1 cellular context compared by ENCODE assay signal in the genomic region with DNA sequence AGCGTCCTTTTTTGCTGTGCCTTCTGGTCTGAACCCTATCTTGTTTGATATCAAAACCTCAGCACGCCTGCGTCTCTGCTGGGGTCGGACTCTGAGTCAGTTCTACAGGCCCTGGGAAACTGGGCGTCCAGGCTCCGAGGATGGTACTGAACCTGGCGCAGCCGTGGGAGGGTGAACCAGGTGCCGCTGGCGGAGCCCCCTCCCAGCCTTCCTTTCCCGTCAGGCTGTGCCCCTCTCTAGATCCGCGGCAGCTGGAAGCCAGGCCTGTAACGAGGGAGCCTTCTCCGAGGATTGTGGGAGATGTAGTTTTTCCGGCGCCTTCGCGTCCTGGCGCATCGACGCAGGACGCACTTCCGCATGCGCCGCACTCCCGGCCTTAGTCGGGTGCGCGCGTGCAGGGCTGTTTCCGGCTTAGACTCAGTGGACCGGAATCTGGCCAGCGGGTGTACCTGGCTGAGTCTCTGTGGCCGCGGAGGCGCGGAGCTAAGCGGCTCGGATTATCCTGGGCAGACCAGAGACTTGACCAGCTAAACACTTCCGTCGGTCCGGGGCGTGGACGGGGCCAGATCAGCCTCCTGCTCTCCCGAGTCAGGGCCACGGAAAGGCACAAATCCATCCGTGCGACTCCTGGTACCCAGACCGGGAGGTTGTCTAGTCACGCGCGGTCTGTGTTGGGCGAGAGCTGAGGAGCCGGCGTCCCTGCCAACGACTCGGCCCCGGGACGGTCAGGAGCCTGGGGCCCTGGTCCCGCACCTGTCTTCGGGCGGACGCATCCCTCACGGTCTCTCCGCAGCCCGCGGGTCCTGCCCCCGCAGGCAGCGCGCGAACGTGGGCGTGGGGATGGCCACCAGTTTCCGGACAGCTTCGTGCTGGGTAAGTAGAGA.
TF ChIP-seq lines count a peak whose summit lies in the region.

Gene ZNF26, plus strand, starts transcription at position 367 of the 884 bp plus-strand sequence. Its CDS starts 474 bp downstream, at position 841.

TF ChIP-seq in IMR-90, 13 proteins besides CTCF, POLR2A, EP300 and RAD21 (continued from another document):
- TF ChIP-seq USF2 (IDR thresholded peaks at IDR 0.05; ENCODE audit: low read depth, low read length) = peak; percentile 48
